Comparison of ENCODE assay signal across 10 cellular contexts in genomic region chr3:12916159-12916558, GRCh38.
DNase-seq lines count a peak whose midpoint lies in the region; FAIRE-seq lines count a peak whose summit lies in the region.
"Had no signal": no experiment of that assay in that cellular context is flagged by ENCODE, and none has a peak within 500 bp of the region (broad histone marks: within the 10 kb centered on the region; RNA-seq: fewer than 3 reads in every experiment).

No MANE protein-coding gene starts in this region.

- no peaks in the 10 kb centered on the region for H3K36me3 ChIP-seq in Karpas-422 (ENCODE audit: insufficient read depth, low read length)

- H3K4me3 ChIP-seq in Karpas-422 (ENCODE audit: low read length), result no peak overlapping the region
- H3K4me3 ChIP-seq: tibial nerve had no signal

- intact Hi-C loops in activated T-helper 1 cell treated with anti-CD3 and anti-CD28 coated beads, Interleukin-12 subunit alpha, Interleukin-12 subunit beta, Interleukin-2, Interleukin-4 antibody, amounts not matched to agents 30 ng/mL and 10 ng/mL and 1 ng/mL, durations not matched to agents 14 hours and 24 hours and 36 hours (cut with micrococcal nuclease), result loop anchor here (5.0 kb wide), 1 partner anchor 46 kb away; no protein-coding TSS in a partner anchor

- H3K9me2 ChIP-seq in Karpas-422 (replicated peaks; ENCODE audit: insufficient read depth, low read length), result no peaks in the 10 kb centered on the region

- H3K4me2 ChIP-seq in Karpas-422 (ENCODE audit: low read depth, low read length, poor library complexity, severe bottlenecking), result no peak overlapping the region

- H3K27me3 Mint-ChIP-seq in activated T-helper 1 cell treated with anti-CD3 and anti-CD28 coated beads, Interleukin-12 subunit alpha, Interleukin-12 subunit beta, Interleukin-2, Interleukin-4 antibody, amounts not matched to agents 30 ng/mL and 10 ng/mL and 1 ng/mL, durations not matched to agents 14 hours and 24 hours and 36 hours (ENCODE audit: insufficient read depth), result no peaks in the 10 kb centered on the region

- H3K79me2 ChIP-seq in Karpas-422 (ENCODE audit: low read length), result no peaks in the 10 kb centered on the region

- peak; percentile 81 for DNase-seq in NK-92 treated with Interleukin-12 subunit alpha and Interleukin-12 subunit beta, amount 100 ng/mL, for 24 hours (lab: John Stamatoyannopoulos, UW)
- no peak for DNase-seq in NK-92 (lab: John Stamatoyannopoulos, UW; ENCODE audit: unreplicated experiment)
- DNase-seq in HTR-8/SVneo (ENCODE audit: insufficient read length, low spot score), result no peak
- DNase-seq in activated T-helper 1 cell treated with anti-CD3 and anti-CD28 coated beads, Interleukin-12 subunit alpha, Interleukin-12 subunit beta, Interleukin-2, Interleukin-4 antibody, amounts not matched to agents 30 ng/mL and 10 ng/mL and 1 ng/mL, durations not matched to agents 14 hours and 24 hours and 36 hours (ENCODE audit: low spot score), result peak; percentile 40
- DNase-seq in stimulated activated CD8-positive, alpha-beta memory T cell treated with anti-CD3 and anti-CD28 coated beads, Interleukin-4, amount 100 ng/mL, for 24 hours (ENCODE audit: low read depth), result peak; percentile 35
- no peak for DNase-seq in NOMO-1 treated with dmso at 0.1 percent for 144 hours (lab: John Stamatoyannopoulos, UW; ENCODE audit: unreplicated experiment)
- DNase-seq in Karpas-422, result no peak
- no peak for DNase-seq in NCI-H2029 (lab: John Stamatoyannopoulos, UW)
- DNase-seq: NCI-H526 treated with DMSO at 0.1 percent for 48 hours had no signal

- H3K27me3 ChIP-seq in Karpas-422 (ENCODE audit: low read length), result no peaks in the 10 kb centered on the region
- H3K27me3 ChIP-seq: tibial nerve had no signal

- H3K36me3 Mint-ChIP-seq in activated T-helper 1 cell treated with anti-CD3 and anti-CD28 coated beads, Interleukin-12 subunit alpha, Interleukin-12 subunit beta, Interleukin-2, Interleukin-4 antibody, amounts not matched to agents 30 ng/mL and 10 ng/mL and 1 ng/mL, durations not matched to agents 14 hours and 24 hours and 36 hours (ENCODE audit: low read depth), result peaks cover 15% of the 10 kb centered on the region

- no peak overlapping the region for H3K27ac Mint-ChIP-seq in activated T-helper 1 cell treated with anti-CD3 and anti-CD28 coated beads, Interleukin-12 subunit alpha, Interleukin-12 subunit beta, Interleukin-2, Interleukin-4 antibody, amounts not matched to agents 30 ng/mL and 10 ng/mL and 1 ng/mL, durations not matched to agents 14 hours and 24 hours and 36 hours

- peak; percentile 26 for FAIRE-seq in HTR-8/SVneo (lab: Jason Lieb, UNC)

- H3K4me3 Mint-ChIP-seq in activated T-helper 1 cell treated with anti-CD3 and anti-CD28 coated beads, Interleukin-12 subunit alpha, Interleukin-12 subunit beta, Interleukin-2, Interleukin-4 antibody, amounts not matched to agents 30 ng/mL and 10 ng/mL and 1 ng/mL, durations not matched to agents 14 hours and 24 hours and 36 hours, result no peak overlapping the region

- H3K9me3 ChIP-seq in Karpas-422 (ENCODE audit: low read length), result no peaks in the 10 kb centered on the region
- H3K9me3 ChIP-seq: tibial nerve had no signal

- H3K4me1 Mint-ChIP-seq in activated T-helper 1 cell treated with anti-CD3 and anti-CD28 coated beads, Interleukin-12 subunit alpha, Interleukin-12 subunit beta, Interleukin-2, Interleukin-4 antibody, amounts not matched to agents 30 ng/mL and 10 ng/mL and 1 ng/mL, durations not matched to agents 14 hours and 24 hours and 36 hours (ENCODE audit: low read depth), result peaks cover 23% of the 10 kb centered on the region

- H3K9me3 Mint-ChIP-seq in activated T-helper 1 cell treated with anti-CD3 and anti-CD28 coated beads, Interleukin-12 subunit alpha, Interleukin-12 subunit beta, Interleukin-2, Interleukin-4 antibody, amounts not matched to agents 30 ng/mL and 10 ng/mL and 1 ng/mL, durations not matched to agents 14 hours and 24 hours and 36 hours, result no peaks in the 10 kb centered on the region

- H3K9ac ChIP-seq in Karpas-422 (ENCODE audit: low read length), result no peak overlapping the region

- H3K27ac ChIP-seq in Karpas-422 (ENCODE audit: low read length), result no peak overlapping the region

- H2AFZ ChIP-seq in Karpas-422 (ENCODE audit: low read length), result no peak overlapping the region

- no peaks in the 10 kb centered on the region for H3K4me1 ChIP-seq in Karpas-422 (ENCODE audit: low read length)

- H4K20me1 ChIP-seq in Karpas-422 (ENCODE audit: insufficient read depth, low read depth, low read length), result peaks cover 10% of the 10 kb centered on the region; the same call in 1 of the 2 replicates

Comparison
In these comparisons a context has a peak if more than half of its experiments do, and no peak if none do; other contexts are left out.
1. DNase-seq: peak in NK-92 treated with Interleukin-12 subunit alpha and Interleukin-12 subunit beta, amount 100 ng/mL, for 24 hours (single experiment), activated T-helper 1 cell treated with anti-CD3 and anti-CD28 coated beads, Interleukin-12 subunit alpha, Interleukin-12 subunit beta, Interleukin-2, Interleukin-4 antibody, amounts not matched to agents 30 ng/mL and 10 ng/mL and 1 ng/mL, durations not matched to agents 14 hours and 24 hours and 36 hours (single experiment) and stimulated activated CD8-positive, alpha-beta memory T cell treated with anti-CD3 and anti-CD28 coated beads, Interleukin-4, amount 100 ng/mL, for 24 hours (single experiment); none in NK-92 (single experiment), HTR-8/SVneo (single experiment), NOMO-1 treated with dmso at 0.1 percent for 144 hours (single experiment), Karpas-422 (single experiment) and NCI-H2029 (single experiment).